ENCODE assay signal across 16 cellular contexts in genomic region chr11:73356979-73357739, GRCh38. TPM values are rescaled to one million over a fixed set of nuclear protein-coding genes. Genes with fewer than 3 reads are reported as not detected.
DNase-seq lines count a peak whose midpoint lies in the region; TF ChIP-seq lines count a peak whose summit lies in the region.
"Had no signal": no experiment of that assay in that cellular context is flagged by ENCODE, and none has a peak within 500 bp of the region (broad histone marks: within the 10 kb centered on the region; RNA-seq: fewer than 3 reads in every experiment).

No MANE protein-coding gene starts in this region.

- H3K27me3 ChIP-seq in BLaER1 treated with 17β-estradiol and CSF1 and Interleukin-3, amounts not matched to agents 10 nM and 100 nM: no peaks in the 10 kb centered on the region
- no peaks in the 10 kb centered on the region for H3K27me3 ChIP-seq in H9 (ENCODE audit: insufficient read depth, low read length)
- H3K27me3 ChIP-seq: SJSA1 had no signal

- H4K20me1 ChIP-seq in BLaER1 treated with 17β-estradiol and CSF1 and Interleukin-3, amounts not matched to agents 10 nM and 100 nM: no peaks in the 10 kb centered on the region
- no peaks in the 10 kb centered on the region for H4K20me1 ChIP-seq in H9 (ENCODE audit: control insufficient read depth, insufficient read depth, insufficient read length)

- no CpG with 5 or more reads among the region's 19 CpGs for WGBS in H9 (ENCODE audit: extremely low coverage, insufficient read length, low lambda C conversion rate)

- H3K79me1 ChIP-seq in H9 (ENCODE audit: insufficient read depth, low read depth, low read length, poor library complexity, severe bottlenecking): no peaks in the 10 kb centered on the region

- H3K4me1 Mint-ChIP-seq in H9 (peaks cover 2 to 10% of the 10 kb centered on the region in 2 experiments; a peak in 3 of 4 replicates), brain (peaks cover 8% of the 10 kb centered on the region)

- no peaks in the 10 kb centered on the region for H3K79me2 ChIP-seq in H9 (ENCODE audit: insufficient read depth, low read length)

- H4K91ac ChIP-seq in H9 (ENCODE audit: insufficient read length, low read depth, low read length): no peak overlapping the region

- no peak for DNase-seq in H9
- peak; percentile 77 for DNase-seq in retina
- no peak for DNase-seq in MV-4-11 (lab: John Stamatoyannopoulos, UW)
- no peak for DNase-seq in cardiac septum (ENCODE audit: low spot score)
- no peak for DNase-seq in activated CD4-positive, alpha-beta T cell treated with anti-CD3 and anti-CD28 coated beads for 4 hours
- DNase-seq: CD8-positive, alpha-beta T cell; DMS153; Karpas-422; NCI-H187 treated with DMSO at 0.1 percent for 48 hours; NCI-H2107; NCI-H510A treated with DMSO at 0.1 percent for 48 hours; NCI-H748 treated with DMSO at 0.1 percent for 48 hours had no signal

- H2AFZ ChIP-seq in H9 (ENCODE audit: low read length): no peak overlapping the region
- H2AFZ ChIP-seq: GM23248 had no signal

- H3K4me3 ChIP-seq in BLaER1 treated with 17β-estradiol and CSF1 and Interleukin-3, amounts not matched to agents 10 nM and 100 nM: no peak overlapping the region
- H3K4me3 ChIP-seq: GM23248, SJSA1 had no signal

- H3K9me3 ChIP-seq in BLaER1 treated with 17β-estradiol and CSF1 and Interleukin-3, amounts not matched to agents 10 nM and 100 nM (replicated peaks in 1 of 11): no peaks in the 10 kb centered on the region
- H3K9me3 ChIP-seq in H9 (ENCODE audit: control insufficient read depth, low read depth, low read length): no peaks in the 10 kb centered on the region
- H3K9me3 ChIP-seq: SJSA1 had no signal

- peaks cover 2% of the 10 kb centered on the region for H3K23me2 ChIP-seq in H9 (ENCODE audit: insufficient read length, low read depth, low read length, poor library complexity, severe bottlenecking)

- intact Hi-C loops in cardiac septum (cut with DNase I): no loop called here

- H3K27me3 Mint-ChIP-seq in H9 (ENCODE audit: low read depth): no peaks in the 10 kb centered on the region
- H3K27me3 Mint-ChIP-seq in brain: no peaks in the 10 kb centered on the region

- H3K27ac Mint-ChIP-seq in H9 (no peak overlapping the region), brain (peak overlapping the region in 3 of 5 experiments; percentile 55 to 94 (median 80))
- H3K27ac Mint-ChIP-seq: CD8-positive, alpha-beta T cell had no signal

- H3K56ac ChIP-seq in H9 (ENCODE audit: insufficient read length, low read depth, low read length): no peak overlapping the region

- peaks cover 0 to 4% (median 0%) of the 10 kb centered on the region in 11 experiments; a peak in 1 of 22 replicates for H3K36me3 ChIP-seq in BLaER1 treated with 17β-estradiol and CSF1 and Interleukin-3, amounts not matched to agents 10 nM and 100 nM

- peak overlapping the region in 2 of 11 experiments; percentile 13 to 86; a peak in 2 of 22 replicates for H3K27ac ChIP-seq in BLaER1 treated with 17β-estradiol and CSF1 and Interleukin-3, amounts not matched to agents 10 nM and 100 nM
- no peak overlapping the region for H3K27ac ChIP-seq in H9 (ENCODE audit: insufficient read length, low read depth, low read length)
- H3K27ac ChIP-seq: SJSA1 had no signal

- no peak overlapping the region for H3K14ac ChIP-seq in H9 (ENCODE audit: insufficient read depth, low read length)

- H3K36me3 Mint-ChIP-seq in H9 (ENCODE audit: insufficient read depth in 1 of 3, low read depth in 3 of 3) (peaks cover 0 to 8% (median 0%) of the 10 kb centered on the region in 3 experiments; a peak in 3 of 7 replicates), brain (peaks cover 17% of the 10 kb centered on the region)
- H3K36me3 Mint-ChIP-seq: CD8-positive, alpha-beta T cell had no signal

- H3K23ac ChIP-seq in H9 (ENCODE audit: insufficient read length, low read depth, low read length): no peak overlapping the region

- peak; percentile 16; the same call in 1 of the 3 replicates for TF ChIP-seq CTCF in H9 (conservative IDR thresholded peaks at IDR 0.05)
- TF ChIP-seq CTCF in brain (conservative IDR thresholded peaks at IDR 0.05): no peak

- H2AK5ac ChIP-seq in H9 (ENCODE audit: insufficient read length, low read length): no peak overlapping the region

- no peak overlapping the region for H3T11ph ChIP-seq in H9 (ENCODE audit: low read length)

- no peak overlapping the region for H2BK15ac ChIP-seq in H9 (ENCODE audit: low read depth, low read length)

- H4K8ac ChIP-seq in H9 (replicated peaks; ENCODE audit: insufficient read length, low read depth, low read length): no peak overlapping the region

- no peaks in the 10 kb centered on the region; a peak in 1 of 5 replicates for H3K9me3 Mint-ChIP-seq in H9
- H3K9me3 Mint-ChIP-seq in brain: no peaks in the 10 kb centered on the region
- H3K9me3 Mint-ChIP-seq: CD8-positive, alpha-beta T cell had no signal

- H3K9ac ChIP-seq in BLaER1 treated with 17β-estradiol and CSF1 and Interleukin-3, amounts not matched to agents 10 nM and 100 nM: peak overlapping the region in 1 of 11 experiments; percentile 25; a peak in 1 of 22 replicates
- H3K9ac ChIP-seq in H9 (ENCODE audit: extremely low read depth, insufficient read length, low read length): no peak overlapping the region
- H3K9ac ChIP-seq: GM23248 had no signal

- H3K18ac ChIP-seq in H9 (ENCODE audit: insufficient read length, low read depth, low read length): no peak overlapping the region

- no peak overlapping the region for H2BK12ac ChIP-seq in H9 (ENCODE audit: insufficient read length, low read depth, low read length)

- H3K4me2 ChIP-seq in BLaER1 treated with 17β-estradiol and CSF1 and Interleukin-3, amounts not matched to agents 10 nM and 100 nM: peak overlapping the region; percentile 18 to 95 (median 87); a peak in 20 of 22 replicates
- H3K4me2 ChIP-seq in H9 (ENCODE audit: insufficient read depth, insufficient read length, low read length): no peak overlapping the region

- H3K4me1 ChIP-seq in BLaER1 treated with 17β-estradiol and CSF1 and Interleukin-3, amounts not matched to agents 10 nM and 100 nM: peaks cover 41 to 79% (median 69%) of the 10 kb centered on the region in 10 experiments
- H3K4me1 ChIP-seq in H9 (ENCODE audit: insufficient read depth, low read length): no peaks in the 10 kb centered on the region
- H3K4me1 ChIP-seq: SJSA1 had no signal

- no peak overlapping the region for H2BK120ac ChIP-seq in H9 (ENCODE audit: low read depth, low read length, poor library complexity, severe bottlenecking)

- H2BK20ac ChIP-seq in H9 (ENCODE audit: low read depth, low read length, poor library complexity, severe bottlenecking): no peak overlapping the region

- no peak overlapping the region for H3K4ac ChIP-seq in H9 (ENCODE audit: low read depth, low read length)

- H4K5ac ChIP-seq in H9 (ENCODE audit: insufficient read length, low read depth, low read length): no peak overlapping the region

- H3K4me3 Mint-ChIP-seq in H9: no peak overlapping the region
- H3K4me3 Mint-ChIP-seq in brain: no peak overlapping the region
- H3K4me3 Mint-ChIP-seq: CD8-positive, alpha-beta T cell had no signal

- H2BK5ac ChIP-seq in H9 (ENCODE audit: insufficient read length, low read length): no peak overlapping the region

RNA-seq across cellular contexts. Expression of gene RELT, which starts 19.0 kb away (rescaled TPM):
- total RNA-seq in H9 (2021) (10.2 TPM in 2 replicates), cardiac septum (3.8 TPM)
- 8.3 TPM for polyA plus RNA-seq in brain (ENCODE audit: insufficient read depth, low read depth, low replicate concordance)

RNA-seq across cellular contexts. Expression of gene ARHGEF17, which starts 49.1 kb away (rescaled TPM):
- total RNA-seq in H9 (2021): 6.2 and 7.4 TPM in 2 replicates
- 21.9 TPM for polyA plus RNA-seq in brain (ENCODE audit: insufficient read depth, low read depth, low replicate concordance)
- total RNA-seq in cardiac septum: 82.6 TPM

Comparison
In these comparisons a context has a peak if more than half of its experiments do, and no peak if none do; other contexts are left out.
1. H3K27ac Mint-ChIP-seq: peak in brain (3 of 5); none in H9 (0 of 3).